11 cellular contexts compared by ENCODE assay signal in genomic region chr1:116159611-116160010, GRCh38. TPM values are rescaled to one million over a fixed set of nuclear protein-coding genes. Genes with fewer than 3 reads are reported as not detected.
"Had no signal": no experiment of that assay in that cellular context is flagged by ENCODE, and none has a peak within 500 bp of the region (broad histone marks: within the 10 kb centered on the region; RNA-seq: fewer than 3 reads in every experiment).

No MANE protein-coding gene starts in this region.

- FAIRE-seq: HTR-8/SVneo, K562 had no signal

- ATAC-seq: HCT116, K562 had no signal

- DNase-seq: GM23248, GOT3, H7, HFFc6, IMR-90 had no signal

- H3K27ac ChIP-seq: GM23248 had no signal

- H3K4me1 ChIP-seq: HAP-1 had no signal

- H3K9ac ChIP-seq: GM23248 had no signal

- H3K9me3 ChIP-seq: HAP-1 had no signal

- H3K4me3 ChIP-seq: GM23248, HAP-1, K562 had no signal

- H3K36me3 ChIP-seq: HAP-1 had no signal

RNA-seq across cellular contexts. Expression of gene MAB21L3, which starts 48.4 kb away (rescaled TPM):
- total RNA-seq: H4, HT-29, IMR-90, K562 had no signal
- polyA plus RNA-seq: IMR-90, K562 had no signal
